ENCODE assay signal across 29 cellular contexts in genomic region chr14:99141236-99141635, GRCh38.
"Had no signal": no experiment of that assay in that cellular context is flagged by ENCODE, and none has a peak within 500 bp of the region (broad histone marks: within the 10 kb centered on the region; RNA-seq: fewer than 3 reads in every experiment).

No MANE protein-coding gene starts in this region.

- ATAC-seq: activated CD8-positive, alpha-beta memory T cell treated with anti-CD3 and anti-CD28 coated beads, Interleukin-2, amount 10 ng/mL, durations not matched to agents 7 days and 5 days; Panc1 had no signal

- H3K4me1 ChIP-seq: ascending aorta had no signal

- H3K4me3 ChIP-seq: ascending aorta, MG63 had no signal

- H3K27me3 ChIP-seq: ascending aorta, MG63 had no signal

- H3K9me3 ChIP-seq: ascending aorta, MG63 had no signal

- H3K27ac ChIP-seq: ascending aorta, RWPE1, VCaP had no signal

- DNase-seq: activated CD4-positive, alpha-beta memory T cell treated with anti-CD3 and anti-CD28 coated beads, Interleukin-2, amount 10 ng/mL, durations not matched to agents 7 days and 5 days; activated CD4-positive, alpha-beta T cell treated with anti-CD3 and anti-CD28 coated beads for 1 hour; activated CD4-positive, alpha-beta T cell treated with anti-CD3 and anti-CD28 coated beads for 48 hours; activated CD4-positive, CD25-positive, alpha-beta regulatory T cell; activated CD8-positive, alpha-beta memory T cell treated with anti-CD3 and anti-CD28 coated beads for 24 hours; activated CD8-positive, alpha-beta memory T cell treated with anti-CD3 and anti-CD28 coated beads, Interleukin-2, amount 10 ng/mL, durations not matched to agents 7 days and 5 days; activated gamma-delta T cell; activated naive CD4-positive, alpha-beta T cell treated with Interleukin-2 at 50 U/mL for 16 hours; activated naive CD8-positive, alpha-beta T cell treated with anti-CD3 and anti-CD28 coated beads, Interleukin-2, amount 10 ng/mL, durations not matched to agents 7 days and 5 days; amygdala; Kasumi-1; KG1; MG63; NCI-H1048; NCI-H1105 treated with DMSO at 0.1 percent for 48 hours; NCI-H1436 treated with DMSO at 0.1 percent for 48 hours; NCI-H1694 treated with DMSO at 0.1 percent for 48 hours; NCI-H2029; NCI-H345; NCI-H524 treated with DMSO at 0.1 percent for 48 hours; Right ventricle myocardium superior; SW 1271; T-helper 1 cell; T-helper 2 cell; T-helper 9 cell had no signal

- H3K36me3 ChIP-seq: ascending aorta, MG63 had no signal
